In the genomic region with DNA sequence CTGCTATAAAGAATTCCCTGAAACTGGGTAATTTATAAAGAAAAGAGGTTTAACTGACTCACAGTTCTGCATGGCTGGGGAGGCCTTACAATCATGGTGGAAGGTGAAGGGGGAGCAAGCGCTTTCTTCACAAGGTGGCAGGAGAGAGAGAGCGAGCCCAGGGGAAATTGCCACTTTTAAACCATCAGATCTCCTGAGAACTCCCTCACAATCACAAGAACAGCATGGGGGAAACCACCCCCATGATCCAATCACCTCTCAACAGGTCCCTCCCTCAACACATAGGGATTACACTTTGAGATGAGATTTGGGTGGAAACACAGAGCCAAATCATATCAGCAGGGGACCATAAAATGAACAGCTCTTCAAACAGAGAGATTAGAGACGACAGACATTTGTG, we compare ENCODE assay signal across 31 cellular contexts.
"Had no signal": no experiment of that assay in that cellular context is flagged by ENCODE, and none has a peak within 500 bp of the region (broad histone marks: within the 10 kb centered on the region; RNA-seq: fewer than 3 reads in every experiment).

No MANE protein-coding gene starts in this region.

- H3K4me1 ChIP-seq: adrenal gland had no signal

- H3K27ac ChIP-seq: adrenal gland, body of pancreas, epithelial cell of prostate had no signal

- H3K36me3 Mint-ChIP-seq: activated CD4-positive, alpha-beta memory T cell treated with anti-CD3 and anti-CD28 coated beads for 36 hours; activated CD8-positive, alpha-beta memory T cell treated with anti-CD3 and anti-CD28 coated beads, Interleukin-2, amount 10 ng/mL, durations not matched to agents 7 days and 5 days; activated naive CD4-positive, alpha-beta T cell treated with anti-CD3 and anti-CD28 coated beads, Interleukin-2, amount 50 U/mL, for 24 hours; activated naive CD8-positive, alpha-beta T cell treated with anti-CD3 and anti-CD28 coated beads for 36 hours; T-cell had no signal

- H3K36me3 ChIP-seq: adrenal gland had no signal

- H3K27me3 Mint-ChIP-seq: activated CD4-positive, alpha-beta memory T cell treated with anti-CD3 and anti-CD28 coated beads for 36 hours; activated CD4-positive, alpha-beta T cell treated with anti-CD3 and anti-CD28 coated beads for 36 hours; activated CD4-positive, alpha-beta T cell treated with anti-CD3 and anti-CD28 coated beads, Interleukin-2, amount 10 ng/mL, durations not matched to agents 24 days and 14 days; activated CD8-positive, alpha-beta memory T cell treated with anti-CD3 and anti-CD28 coated beads, Interleukin-2, amount 10 ng/mL, durations not matched to agents 7 days and 5 days; activated naive CD4-positive, alpha-beta T cell treated with anti-CD3 and anti-CD28 coated beads, Interleukin-2, amount 50 U/mL, for 24 hours; activated naive CD8-positive, alpha-beta T cell treated with anti-CD3 and anti-CD28 coated beads for 36 hours; activated naive CD8-positive, alpha-beta T cell treated with anti-CD3 and anti-CD28 coated beads, Interleukin-2, amount 50 U/mL, for 24 hours; activated T-helper 17 cell treated with anti-CD3 and anti-CD28 coated beads, Interleukin-2, amount 50 U/mL, for 72 hours; effector memory CD8-positive, alpha-beta T cell; T-cell had no signal

- H3K9me3 Mint-ChIP-seq: activated CD4-positive, alpha-beta memory T cell treated with anti-CD3 and anti-CD28 coated beads for 36 hours; activated naive CD4-positive, alpha-beta T cell treated with anti-CD3 and anti-CD28 coated beads for 36 hours; activated naive CD4-positive, alpha-beta T cell treated with anti-CD3 and anti-CD28 coated beads, Interleukin-2, amount 50 U/mL, for 24 hours; activated naive CD8-positive, alpha-beta T cell treated with anti-CD3 and anti-CD28 coated beads, Interleukin-2, amount 50 U/mL, for 24 hours; activated T-cell treated with anti-CD3 and anti-CD28 coated beads, Interleukin-2, amount 50 U/mL, for 24 hours; activated T-helper 17 cell treated with anti-CD3 and anti-CD28 coated beads, Interleukin-2, amount 50 U/mL, for 72 hours had no signal

- H3K4me3 ChIP-seq: adrenal gland, body of pancreas had no signal

- H3K27ac Mint-ChIP-seq: activated CD4-positive, alpha-beta memory T cell treated with anti-CD3 and anti-CD28 coated beads for 36 hours; activated CD4-positive, alpha-beta T cell treated with anti-CD3 and anti-CD28 coated beads for 36 hours; activated CD4-positive, alpha-beta T cell treated with anti-CD3 and anti-CD28 coated beads, Interleukin-2, amount 10 ng/mL, durations not matched to agents 24 days and 14 days; activated CD8-positive, alpha-beta memory T cell treated with anti-CD3 and anti-CD28 coated beads, Interleukin-2, amount 10 ng/mL, durations not matched to agents 7 days and 5 days; activated CD8-positive, alpha-beta T cell treated with anti-CD3 and anti-CD28 coated beads, Interleukin-2, amount 10 ng/mL, durations not matched to agents 7 days and 5 days; activated naive CD4-positive, alpha-beta T cell treated with anti-CD3 and anti-CD28 coated beads for 36 hours; activated naive CD4-positive, alpha-beta T cell treated with anti-CD3 and anti-CD28 coated beads, Interleukin-2, amount 50 U/mL, for 24 hours; activated naive CD8-positive, alpha-beta T cell treated with anti-CD3 and anti-CD28 coated beads for 36 hours; activated naive CD8-positive, alpha-beta T cell treated with anti-CD3 and anti-CD28 coated beads, Interleukin-2, amount 50 U/mL, for 24 hours; activated T-cell treated with anti-CD3 and anti-CD28 coated beads, Interleukin-2, amount 50 U/mL, for 24 hours; activated T-helper 17 cell treated with anti-CD3 and anti-CD28 coated beads, Interleukin-2, amount 50 U/mL, for 72 hours; effector memory CD8-positive, alpha-beta T cell; T-cell; T-helper 1 cell treated with Interleukin-12 subunit alpha and Interleukin-12 subunit beta and Interleukin-4 antibody, amounts not matched to agents 30 μg/mL and 1 μg/mL, for 36 hours had no signal

- H3K9me3 ChIP-seq: adrenal gland, body of pancreas had no signal

- DNase-seq: activated CD4-positive, alpha-beta memory T cell treated with anti-CD3 and anti-CD28 coated beads for 36 hours; activated CD4-positive, alpha-beta T cell treated with anti-CD3 and anti-CD28 coated beads for 36 hours; activated CD4-positive, alpha-beta T cell treated with anti-CD3 and anti-CD28 coated beads, Interleukin-2, amount 10 ng/mL, durations not matched to agents 24 days and 14 days; activated CD4-positive, CD25-positive, alpha-beta regulatory T cell; activated CD4-positive, CD25-positive, alpha-beta regulatory T cell treated with anti-CD3 and anti-CD28 coated beads, Interleukin-2, amount 50 U/mL, for 72 hours; activated CD8-positive, alpha-beta memory T cell treated with anti-CD3 and anti-CD28 coated beads, Interleukin-2, amount 10 ng/mL, durations not matched to agents 7 days and 5 days; activated CD8-positive, alpha-beta memory T cell treated with anti-CD3 and anti-CD28 coated beads, Interleukin-2, amount 50 U/mL, for 48 hours; activated CD8-positive, alpha-beta T cell treated with anti-CD3 and anti-CD28 coated beads, Interleukin-2, amount 10 ng/mL, durations not matched to agents 7 days and 5 days; activated effector memory CD4-positive, alpha-beta T cell treated with Interleukin-2 at 50 U/mL for 16 hours; activated naive CD4-positive, alpha-beta T cell treated with anti-CD3 and anti-CD28 coated beads for 36 hours; activated naive CD8-positive, alpha-beta T cell treated with anti-CD3 and anti-CD28 coated beads for 36 hours; activated naive CD8-positive, alpha-beta T cell treated with anti-CD3 and anti-CD28 coated beads, Interleukin-2, amount 50 U/mL, for 24 hours; activated T-cell treated with anti-CD3 and anti-CD28 coated beads for 4 hours; activated T-cell treated with anti-CD3 and anti-CD28 coated beads, Interleukin-2, amount 50 U/mL, for 24 hours; adrenal gland; amygdala; aorta; body of pancreas; caudate nucleus; cortex of kidney; dermis blood vessel endothelial cell; effector CD4-positive, alpha-beta T cell; effector memory CD8-positive, alpha-beta T cell; foreskin fibroblast; head of caudate nucleus; T-cell; T-helper 9 cell had no signal

- H3K4me1 Mint-ChIP-seq: activated CD4-positive, alpha-beta T cell treated with anti-CD3 and anti-CD28 coated beads for 36 hours; activated CD4-positive, alpha-beta T cell treated with anti-CD3 and anti-CD28 coated beads, Interleukin-2, amount 10 ng/mL, durations not matched to agents 24 days and 14 days; activated CD8-positive, alpha-beta memory T cell treated with anti-CD3 and anti-CD28 coated beads, Interleukin-2, amount 10 ng/mL, durations not matched to agents 7 days and 5 days; activated naive CD4-positive, alpha-beta T cell treated with anti-CD3 and anti-CD28 coated beads, Interleukin-2, amount 50 U/mL, for 24 hours; activated naive CD8-positive, alpha-beta T cell treated with anti-CD3 and anti-CD28 coated beads for 36 hours; activated naive CD8-positive, alpha-beta T cell treated with anti-CD3 and anti-CD28 coated beads, Interleukin-2, amount 50 U/mL, for 24 hours; activated T-helper 17 cell treated with anti-CD3 and anti-CD28 coated beads, Interleukin-2, amount 50 U/mL, for 72 hours; T-cell had no signal

- H3K4me3 Mint-ChIP-seq: activated CD4-positive, alpha-beta memory T cell treated with anti-CD3 and anti-CD28 coated beads for 36 hours; activated CD4-positive, alpha-beta T cell treated with anti-CD3 and anti-CD28 coated beads for 36 hours; activated CD4-positive, alpha-beta T cell treated with anti-CD3 and anti-CD28 coated beads, Interleukin-2, amount 10 ng/mL, durations not matched to agents 24 days and 14 days; activated CD8-positive, alpha-beta memory T cell treated with anti-CD3 and anti-CD28 coated beads, Interleukin-2, amount 10 ng/mL, durations not matched to agents 7 days and 5 days; activated CD8-positive, alpha-beta T cell treated with anti-CD3 and anti-CD28 coated beads, Interleukin-2, amount 10 ng/mL, durations not matched to agents 7 days and 5 days; activated naive CD4-positive, alpha-beta T cell treated with anti-CD3 and anti-CD28 coated beads for 36 hours; activated naive CD4-positive, alpha-beta T cell treated with anti-CD3 and anti-CD28 coated beads, Interleukin-2, amount 50 U/mL, for 24 hours; activated naive CD8-positive, alpha-beta T cell treated with anti-CD3 and anti-CD28 coated beads for 36 hours; activated naive CD8-positive, alpha-beta T cell treated with anti-CD3 and anti-CD28 coated beads, Interleukin-2, amount 50 U/mL, for 24 hours; activated T-cell treated with anti-CD3 and anti-CD28 coated beads, Interleukin-2, amount 50 U/mL, for 24 hours; activated T-helper 17 cell treated with anti-CD3 and anti-CD28 coated beads, Interleukin-2, amount 50 U/mL, for 72 hours; effector memory CD8-positive, alpha-beta T cell; T-cell; T-helper 1 cell treated with Interleukin-12 subunit alpha and Interleukin-12 subunit beta and Interleukin-4 antibody, amounts not matched to agents 30 μg/mL and 1 μg/mL, for 36 hours had no signal

- H3K27me3 ChIP-seq: adrenal gland, body of pancreas had no signal
